ENCODE assay signal across 25 cellular contexts in genomic region chr9:69308217-69308931, GRCh38. TPM values are rescaled to one million over a fixed set of nuclear protein-coding genes. Genes with fewer than 3 reads are reported as not detected.
DNase-seq lines count a peak whose midpoint lies in the region; FAIRE-seq and TF ChIP-seq lines count a peak whose summit lies in the region.
"Had no signal": no experiment of that assay in that cellular context is flagged by ENCODE, and none has a peak within 500 bp of the region (broad histone marks: within the 10 kb centered on the region; RNA-seq: fewer than 3 reads in every experiment).

No MANE protein-coding gene starts in this region.

- no peak overlapping the region for H3K4me3 ChIP-seq in SK-N-MC
- H3K4me3 ChIP-seq in iPS-18a (ENCODE audit: low read length) = peak overlapping the region; percentile 18
- no peak overlapping the region for H3K4me3 ChIP-seq in kidney (ENCODE audit: low read length in 2 of 2)
- H3K4me3 ChIP-seq: body of pancreas, GM23248, SJSA1 had no signal

- H3K9ac ChIP-seq in SK-N-MC (ENCODE audit: insufficient read length) (no peak overlapping the region), iPS-18a (ENCODE audit: low read length) (peak overlapping the region; percentile 52), kidney (ENCODE audit: low read length in 2 of 2) (no peak overlapping the region)
- H3K9ac ChIP-seq: GM23248 had no signal

- peak overlapping the region; percentile 13 for H3K27ac Mint-ChIP-seq in neural crest cell (ENCODE audit: unreplicated experiment)
- H3K27ac Mint-ChIP-seq: activated CD4-positive, alpha-beta T cell treated with anti-CD3 and anti-CD28 coated beads for 36 hours; memory B cell; naive thymus-derived CD8-positive, alpha-beta T cell; T-helper 17 cell had no signal

- H3K27ac ChIP-seq in SK-N-MC = peak overlapping the region; percentile 69
- peak overlapping the region; percentile 89 for H3K27ac ChIP-seq in iPS-18a (ENCODE audit: low read length)
- H3K27ac ChIP-seq in kidney (ENCODE audit: low read depth in 2 of 2, low read length in 2 of 2) = no peak overlapping the region
- H3K27ac ChIP-seq: body of pancreas, foreskin keratinocyte, GM23248 had no signal

- no peak overlapping the region for H3K4me3 Mint-ChIP-seq in neural crest cell
- H3K4me3 Mint-ChIP-seq: activated CD4-positive, alpha-beta T cell treated with anti-CD3 and anti-CD28 coated beads for 36 hours; memory B cell; naive thymus-derived CD8-positive, alpha-beta T cell; T-helper 17 cell had no signal

- H3K27me3 Mint-ChIP-seq in neural crest cell (ENCODE audit: low read depth) = no peaks in the 10 kb centered on the region

- peak; percentile 14 for DNase-seq in ELF-1 (ENCODE audit: low read depth, low spot score)
- no peak for DNase-seq in SK-N-MC (ENCODE audit: low read depth, low spot score)
- no peak for DNase-seq in neural crest cell (ENCODE audit: low read depth, low spot score)
- DNase-seq in hypothalamus (lab: John Stamatoyannopoulos, UW) = no peak
- no peak for DNase-seq in H4 (ENCODE audit: low spot score)
- no peak for DNase-seq in activated CD8-positive, alpha-beta memory T cell treated with anti-CD3 and anti-CD28 coated beads for 24 hours
- no peak for DNase-seq in kidney
- DNase-seq: activated CD4-positive, alpha-beta T cell treated with anti-CD3 and anti-CD28 coated beads for 36 hours; activated gamma-delta T cell treated with Interleukin-2 at 50 U/mL for 16 hours; activated T-cell treated with anti-CD3 and anti-CD28 coated beads, Interleukin-2, amount 50 U/mL, for 1 hour; BE2C; body of pancreas; effector memory CD4-positive, alpha-beta T cell; hippocampal formation; naive thymus-derived CD8-positive, alpha-beta T cell; NCI-H1694; NCI-H524 treated with DMSO at 0.1 percent for 48 hours; stimulated activated CD8-positive, alpha-beta memory T cell treated with anti-CD3 and anti-CD28 coated beads, Interleukin-4, amount 100 ng/mL, for 48 hours; T-helper 17 cell had no signal

- intact Hi-C loops in kidney (cut with DNase I) = no loop called here

- no peaks in the 10 kb centered on the region for H3K27me3 ChIP-seq in iPS-18a (ENCODE audit: control insufficient read depth, insufficient read depth, low read length)
- H3K27me3 ChIP-seq: BE2C, body of pancreas, foreskin keratinocyte, SJSA1 had no signal

- H3K36me3 ChIP-seq in SK-N-MC (ENCODE audit: insufficient read depth, low read length) (no peaks in the 10 kb centered on the region), iPS-18a (ENCODE audit: control insufficient read depth, low read depth, low read length) (no peaks in the 10 kb centered on the region), kidney (ENCODE audit: control insufficient read depth in 1 of 2, insufficient read depth in 2 of 2, low read length in 2 of 2) (no peaks in the 10 kb centered on the region)
- H3K36me3 ChIP-seq: BE2C, SJSA1 had no signal

- FAIRE-seq in kidney (lab: Jason Lieb, UNC) = no peak
- FAIRE-seq: HTR-8/SVneo had no signal

- peaks cover 3% of the 10 kb centered on the region for H3K9me3 Mint-ChIP-seq in neural crest cell

- H3K9me3 ChIP-seq in SK-N-MC (ENCODE audit: low read depth, low read length) (no peaks in the 10 kb centered on the region), iPS-18a (ENCODE audit: control insufficient read depth, low read depth, low read length) (peaks cover 14% of the 10 kb centered on the region), kidney (ENCODE audit: control insufficient read depth in 1 of 2, low read length in 2 of 2) (peaks cover 0 to 3% of the 10 kb centered on the region in 2 donors)
- H3K9me3 ChIP-seq: BE2C had no signal

- H3K36me3 Mint-ChIP-seq in neural crest cell (ENCODE audit: low read depth) = peaks cover 6% of the 10 kb centered on the region
- H3K36me3 Mint-ChIP-seq: memory B cell had no signal

- TF ChIP-seq CTCF in neural crest cell (conservative IDR thresholded peaks at IDR 0.05) (no peak), kidney (IDR thresholded peaks at IDR 0.05; ENCODE audit: borderline replicate concordance, extremely low read depth, insufficient read depth) (no peak)

- H3K4me1 Mint-ChIP-seq in neural crest cell = no peaks in the 10 kb centered on the region
- H3K4me1 Mint-ChIP-seq: activated CD4-positive, alpha-beta T cell treated with anti-CD3 and anti-CD28 coated beads for 36 hours; memory B cell; naive thymus-derived CD8-positive, alpha-beta T cell; T-helper 17 cell had no signal

- H3K4me1 ChIP-seq in iPS-18a (ENCODE audit: control insufficient read depth, low read depth, low read length) (peaks cover 19% of the 10 kb centered on the region), kidney (ENCODE audit: control insufficient read depth in 1 of 2, insufficient read depth in 1 of 2, low read depth in 1 of 2, low read length in 2 of 2) (no peaks in the 10 kb centered on the region)
- H3K4me1 ChIP-seq: BE2C, body of pancreas, foreskin keratinocyte had no signal

RNA-seq across cellular contexts. Expression of gene ENTREP1, which starts 16.6 kb away (rescaled TPM):
- 0.36 and 0.44 TPM in 2 replicates for total RNA-seq in neural crest cell
- 0.08 TPM in 1 of 2 replicates, not detected in the other for total RNA-seq in H4 (2014; rRNA removed; shearing (Covaris generic))
- 8.6 TPM for total RNA-seq in kidney
- polyA plus RNA-seq in kidney (ENCODE audit: insufficient read depth, low read depth, low replicate concordance) = 7.5 TPM
- total RNA-seq: activated CD4-positive, alpha-beta T cell treated with anti-CD3 and anti-CD28 coated beads for 36 hours; GM23248; naive thymus-derived CD8-positive, alpha-beta T cell; SJSA1 had no signal
- polyA plus RNA-seq: GM23248; naive thymus-derived CD8-positive, alpha-beta T cell had no signal

Comparison
In these comparisons a context has a peak if more than half of its experiments do, and no peak if none do; other contexts are left out.
1. H3K27ac ChIP-seq: peak in SK-N-MC (single experiment) and iPS-18a (single experiment); none in kidney (0 of 2).